In genomic region chr2:48049371-48049770, GRCh38 we compare ENCODE assay signal across 27 cellular contexts.
"Had no signal": no experiment of that assay in that cellular context is flagged by ENCODE, and none has a peak within 500 bp of the region (broad histone marks: within the 10 kb centered on the region; RNA-seq: fewer than 3 reads in every experiment).

No MANE protein-coding gene starts in this region.

- H3K27me3 ChIP-seq: ascending aorta, body of pancreas had no signal

- FAIRE-seq: bronchial epithelial cell had no signal

- H3K4me1 Mint-ChIP-seq: activated CD4-positive, alpha-beta T cell treated with anti-CD3 and anti-CD28 coated beads for 36 hours; activated naive CD4-positive, alpha-beta T cell treated with anti-CD3 and anti-CD28 coated beads, Interleukin-2, amount 50 U/mL, for 24 hours had no signal

- H3K4me3 Mint-ChIP-seq: activated CD4-positive, alpha-beta T cell treated with anti-CD3 and anti-CD28 coated beads for 36 hours; activated CD8-positive, alpha-beta T cell treated with anti-CD3 and anti-CD28 coated beads, Interleukin-2, amount 10 ng/mL, durations not matched to agents 7 days and 5 days; activated naive CD4-positive, alpha-beta T cell treated with anti-CD3 and anti-CD28 coated beads, Interleukin-2, amount 50 U/mL, for 24 hours had no signal

- DNase-seq: activated CD4-positive, alpha-beta T cell treated with anti-CD3 and anti-CD28 coated beads for 36 hours; activated CD4-positive, alpha-beta T cell treated with anti-CD3 and anti-CD28 coated beads, Interleukin-2, amount 50 U/mL, for 4 hours; activated CD8-positive, alpha-beta memory T cell treated with anti-CD3 and anti-CD28 coated beads, Interleukin-2, amount 50 U/mL, for 48 hours; activated CD8-positive, alpha-beta T cell treated with anti-CD3 and anti-CD28 coated beads, Interleukin-2, amount 10 ng/mL, durations not matched to agents 7 days and 5 days; activated naive CD4-positive, alpha-beta T cell; activated T-cell treated with anti-CD3 and anti-CD28 coated beads, Interleukin-2, amount 50 U/mL, for 1 hour; body of pancreas; central memory CD4-positive, alpha-beta T cell; NCI-H1092; NCI-H1417; NCI-H2029; NCI-H2107; NCI-H2171 treated with DMSO at 0.1 percent for 48 hours; NCI-H226; NCI-H526; NCI-H774; NK-92 treated with Interleukin-12 subunit alpha and Interleukin-12 subunit beta, amount 100 ng/mL, for 24 hours; OCI-M1; RPMI8226; SK-N-SH; T-helper 1 cell had no signal

- H3K27ac Mint-ChIP-seq: activated CD4-positive, alpha-beta T cell treated with anti-CD3 and anti-CD28 coated beads for 36 hours; activated CD8-positive, alpha-beta T cell treated with anti-CD3 and anti-CD28 coated beads, Interleukin-2, amount 10 ng/mL, durations not matched to agents 7 days and 5 days; activated naive CD4-positive, alpha-beta T cell treated with anti-CD3 and anti-CD28 coated beads, Interleukin-2, amount 50 U/mL, for 24 hours had no signal

- H3K36me3 ChIP-seq: ascending aorta had no signal

- H3K9me3 Mint-ChIP-seq: activated naive CD4-positive, alpha-beta T cell treated with anti-CD3 and anti-CD28 coated beads, Interleukin-2, amount 50 U/mL, for 24 hours had no signal

- H3K27me3 Mint-ChIP-seq: activated naive CD4-positive, alpha-beta T cell treated with anti-CD3 and anti-CD28 coated beads, Interleukin-2, amount 50 U/mL, for 24 hours had no signal

- H3K4me3 ChIP-seq: ascending aorta, body of pancreas had no signal

- H3K4me1 ChIP-seq: ascending aorta, body of pancreas had no signal

- H3K36me3 Mint-ChIP-seq: activated naive CD4-positive, alpha-beta T cell treated with anti-CD3 and anti-CD28 coated beads, Interleukin-2, amount 50 U/mL, for 24 hours had no signal

- ATAC-seq: activated CD4-positive, alpha-beta T cell treated with anti-CD3 and anti-CD28 coated beads for 36 hours; activated CD8-positive, alpha-beta T cell treated with anti-CD3 and anti-CD28 coated beads, Interleukin-2, amount 10 ng/mL, durations not matched to agents 7 days and 5 days; body of pancreas; Panc1; Right ventricle myocardium inferior had no signal

- H3K27ac ChIP-seq: ascending aorta, body of pancreas, VCaP had no signal

- H3K9me3 ChIP-seq: ascending aorta, body of pancreas, SK-N-SH had no signal

- H3K4me2 ChIP-seq: SK-N-SH had no signal

- H3K9me2 ChIP-seq: SK-N-SH had no signal
